7 cellular contexts compared by ENCODE assay signal in genomic region chr7:100837099-100837836, GRCh38. TPM values are rescaled to one million over a fixed set of nuclear protein-coding genes. Genes with fewer than 3 reads are reported as not detected.
A peak's percentile ranks its signal among the peaks of the same experiment; 100 is the strongest.
DNase-seq lines count a peak whose midpoint lies in the region; ATAC-seq and TF ChIP-seq lines count a peak whose summit lies in the region.

No MANE protein-coding gene starts in this region.

- H3K27me3 ChIP-seq in HUES6 (ENCODE audit: control insufficient read depth, insufficient read depth, low read length) = no peaks in the 10 kb centered on the region
- H3K27me3 ChIP-seq in gastroesophageal sphincter = no peaks in the 10 kb centered on the region
- H3K27me3 ChIP-seq in neutrophil = peaks cover 21% of the 10 kb centered on the region
- H3K27me3 ChIP-seq in stomach smooth muscle (ENCODE audit: control insufficient read depth in 1 of 2, insufficient read depth in 2 of 2, low read length in 2 of 2) = no peaks in the 10 kb centered on the region

- peaks cover 9% of the 10 kb centered on the region for H3K27me3 Mint-ChIP-seq in activated naive CD4-positive, alpha-beta T cell treated with anti-CD3 and anti-CD28 coated beads, Interleukin-2, amount 10 ng/mL, durations not matched to agents 7 days and 5 days

- H3K9me3 ChIP-seq in HUES6 (ENCODE audit: control insufficient read depth, insufficient read depth, low read depth, low read length) (no peaks in the 10 kb centered on the region), gastroesophageal sphincter (no peaks in the 10 kb centered on the region), neutrophil (no peaks in the 10 kb centered on the region), stomach smooth muscle (ENCODE audit: control insufficient read depth in 2 of 2, low read length in 2 of 2) (no peaks in the 10 kb centered on the region)

- TF ChIP-seq POLR2A in gastroesophageal sphincter (IDR thresholded peaks at IDR 0.05) = peak in 1 of 2 donors; percentile 23

- H3K27ac ChIP-seq in HUES6 (ENCODE audit: low read depth, low read length) (peak overlapping the region; percentile 96), gastroesophageal sphincter (peak overlapping the region; percentile 51 to 90 (median 84)), neutrophil (peak overlapping the region; percentile 29), stomach smooth muscle (ENCODE audit: low read length) (peak overlapping the region; percentile 80)

- peak overlapping the region; percentile 63 for H3K4me3 ChIP-seq in HUES6 (ENCODE audit: low read depth, low read length)
- H3K4me3 ChIP-seq in gastroesophageal sphincter = peak overlapping the region; percentile 32 to 45
- peak overlapping the region; percentile 63 to 66 for H3K4me3 ChIP-seq in neutrophil (ENCODE audit: low read depth in 1 of 2, low read length in 1 of 2)
- peak overlapping the region; percentile 75 to 78 for H3K4me3 ChIP-seq in stomach smooth muscle (ENCODE audit: low read length in 2 of 2)

- CTCF ChIA-PET in activated naive CD4-positive, alpha-beta T cell treated with anti-CD3 and anti-CD28 coated beads, Interleukin-2, amount 10 ng/mL, durations not matched to agents 7 days and 5 days (lab: Charles Lee) = interaction anchor here (1.5 to 2.4 kb wide), 2 partner anchors 14 to 15 kb away, joined by 5 to 7 read pairs; partner anchors contain the start of gene SLC12A9

- H3K36me3 ChIP-seq in HUES6 (ENCODE audit: control insufficient read depth, insufficient read depth, low read length) (no peaks in the 10 kb centered on the region), gastroesophageal sphincter (no peaks in the 10 kb centered on the region), neutrophil (no peaks in the 10 kb centered on the region), stomach smooth muscle (ENCODE audit: control insufficient read depth in 2 of 2, insufficient read depth in 2 of 2, low read length in 2 of 2) (no peaks in the 10 kb centered on the region)

- H3K27ac Mint-ChIP-seq in activated naive CD4-positive, alpha-beta T cell treated with anti-CD3 and anti-CD28 coated beads, Interleukin-2, amount 10 ng/mL, durations not matched to agents 7 days and 5 days = peak overlapping the region; percentile 73

- H3K9ac ChIP-seq in HUES6 (ENCODE audit: low read length) = peak overlapping the region; percentile 95
- peak overlapping the region; percentile 59 to 74 for H3K9ac ChIP-seq in stomach smooth muscle (ENCODE audit: low read length in 2 of 2)

- no peak for TF ChIP-seq EP300 in gastroesophageal sphincter (IDR thresholded peaks at IDR 0.05)

- WGBS in gastroesophageal sphincter (ENCODE audit: low coverage in 1 of 2), 2 donors = 10 to 11% methylated on average over 3 to 4 of the region's 37 CpGs

- H3K9me3 Mint-ChIP-seq in activated naive CD4-positive, alpha-beta T cell treated with anti-CD3 and anti-CD28 coated beads, Interleukin-2, amount 10 ng/mL, durations not matched to agents 7 days and 5 days = no peaks in the 10 kb centered on the region

- peak overlapping the region; percentile 69 for H3K4me3 Mint-ChIP-seq in activated naive CD4-positive, alpha-beta T cell treated with anti-CD3 and anti-CD28 coated beads, Interleukin-2, amount 10 ng/mL, durations not matched to agents 7 days and 5 days

- TF ChIP-seq CTCF in gastroesophageal sphincter (IDR thresholded peaks at IDR 0.05) = peak in 2 of 4 experiments; percentile 6 to 36
- TF ChIP-seq CTCF in neutrophil (IDR thresholded peaks at IDR 0.05) = no peak

- peak; percentile 46 for ATAC-seq in GM18868 (IDR thresholded peaks at IDR 0.05; ENCODE audit: unreplicated experiment)
- ATAC-seq in gastroesophageal sphincter = peak; percentile 96

- peaks cover 20% of the 10 kb centered on the region for H3K4me1 ChIP-seq in HUES6 (ENCODE audit: control insufficient read depth, insufficient read depth, low read length)
- H3K4me1 ChIP-seq in gastroesophageal sphincter = peaks cover 0 to 20% (median 6%) of the 10 kb centered on the region in 3 donors
- peaks cover 9 to 10% of the 10 kb centered on the region in 2 experiments for H3K4me1 ChIP-seq in neutrophil (ENCODE audit: control insufficient read depth in 1 of 2, insufficient read depth in 1 of 2, low read depth in 1 of 2, low read length in 1 of 2)
- H3K4me1 ChIP-seq in stomach smooth muscle (ENCODE audit: control insufficient read depth, insufficient read depth, low read length) = peaks cover 3% of the 10 kb centered on the region

- H3K4me1 Mint-ChIP-seq in activated naive CD4-positive, alpha-beta T cell treated with anti-CD3 and anti-CD28 coated beads, Interleukin-2, amount 10 ng/mL, durations not matched to agents 7 days and 5 days = peaks cover 20% of the 10 kb centered on the region

- DNase-seq in SIG-M5 treated with dmso at 0.1 percent for 504 hours (lab: John Stamatoyannopoulos, UW; ENCODE audit: unreplicated experiment) = peak; percentile 78
- peak; percentile 83 for DNase-seq in activated naive CD4-positive, alpha-beta T cell treated with anti-CD3 and anti-CD28 coated beads, Interleukin-2, amount 10 ng/mL, durations not matched to agents 7 days and 5 days

- no peaks in the 10 kb centered on the region for H3K36me3 Mint-ChIP-seq in activated naive CD4-positive, alpha-beta T cell treated with anti-CD3 and anti-CD28 coated beads, Interleukin-2, amount 10 ng/mL, durations not matched to agents 7 days and 5 days

RNA-seq across cellular contexts. Expression of gene EPHB4, which starts 9.9 kb away (rescaled TPM):
- total RNA-seq in gastroesophageal sphincter = 10 to 100 TPM; 19.0 to 55.6 (median 41.5) TPM

RNA-seq across cellular contexts. Expression of gene SLC12A9, which starts 15.2 kb away (rescaled TPM):
- 10 to 100 TPM; 11.2 to 32.9 (median 20.2) TPM for total RNA-seq in gastroesophageal sphincter

RNA-seq across cellular contexts. Expression of gene TRIP6, which starts 29.9 kb away (rescaled TPM):
- 10 to 100 TPM; 71.9 to 94.3 (median 89.5) TPM for total RNA-seq in gastroesophageal sphincter

RNA-seq across cellular contexts. Expression of gene SRRT, which starts 37.6 kb away (rescaled TPM):
- total RNA-seq in gastroesophageal sphincter = 10 to 100 TPM; 47.5 to 73.4 (median 57.0) TPM

RNA-seq across cellular contexts. Expression of gene UFSP1, which starts 52.2 kb away (rescaled TPM):
- 1 to 10 TPM; 5.4 to 9.2 (median 7.7) TPM for total RNA-seq in gastroesophageal sphincter

Comparison
In these comparisons a context has a peak if more than half of its experiments do, and no peak if none do; other contexts are left out.
1. Peak in every context shown above with its lines: DNase-seq, ATAC-seq, H3K4me3 ChIP-seq and H3K27ac ChIP-seq.
2. H3K27ac ChIP-seq: peak in every context shown above with its lines; median percentile 96 in HUES6; 84 in gastroesophageal sphincter; 80 in stomach smooth muscle; 29 in neutrophil.